In the genomic region with DNA sequence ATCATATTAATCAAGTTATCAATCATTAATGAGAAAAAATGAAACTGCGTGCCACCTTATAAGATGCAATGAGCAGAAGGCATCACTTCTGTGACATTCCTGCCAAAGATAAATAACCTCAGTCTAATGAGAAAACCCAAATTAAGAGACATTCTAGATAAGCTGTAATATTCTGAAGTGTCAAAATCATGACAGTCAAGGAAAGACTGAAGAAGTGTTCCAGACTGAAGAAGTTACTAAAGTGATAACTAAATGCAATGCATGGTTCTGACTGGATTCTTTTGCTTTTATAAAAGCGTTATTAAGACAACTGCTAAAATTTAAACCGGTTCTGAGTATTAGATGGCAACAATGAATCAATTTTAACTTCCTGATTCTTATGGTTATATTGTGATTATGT, we compare ENCODE assay signal across 33 cellular contexts.
"Had no signal": no experiment of that assay in that cellular context is flagged by ENCODE, and none has a peak within 500 bp of the region (broad histone marks: within the 10 kb centered on the region; RNA-seq: fewer than 3 reads in every experiment).

No MANE protein-coding gene starts in this region.

- H3K4me1 ChIP-seq: adrenal gland, body of pancreas, esophagus muscularis mucosa, gastrocnemius medialis, heart right ventricle had no signal

- ATAC-seq: activated CD4-positive, alpha-beta T cell treated with anti-CD3 and anti-CD28 coated beads for 36 hours; activated CD8-positive, alpha-beta memory T cell treated with anti-CD3 and anti-CD28 coated beads, Interleukin-2, amount 10 ng/mL, durations not matched to agents 7 days and 5 days; activated CD8-positive, alpha-beta T cell treated with anti-CD3 and anti-CD28 coated beads, Interleukin-2, amount 10 ng/mL, durations not matched to agents 7 days and 5 days; activated naive CD8-positive, alpha-beta T cell treated with anti-CD3 and anti-CD28 coated beads, Interleukin-2, amount 50 U/mL, for 24 hours; body of pancreas; effector memory CD8-positive, alpha-beta T cell; foreskin keratinocyte; gastrocnemius medialis; heart right ventricle had no signal

- H3K4me1 Mint-ChIP-seq: activated CD4-positive, alpha-beta T cell treated with anti-CD3 and anti-CD28 coated beads for 36 hours; activated CD4-positive, alpha-beta T cell treated with anti-CD3 and anti-CD28 coated beads, Interleukin-2, amount 10 ng/mL, durations not matched to agents 24 days and 14 days; activated CD8-positive, alpha-beta memory T cell treated with anti-CD3 and anti-CD28 coated beads, Interleukin-2, amount 10 ng/mL, durations not matched to agents 7 days and 5 days; activated naive CD4-positive, alpha-beta T cell treated with anti-CD3 and anti-CD28 coated beads, Interleukin-2, amount 50 U/mL, for 24 hours; activated naive CD8-positive, alpha-beta T cell treated with anti-CD3 and anti-CD28 coated beads for 36 hours; activated naive CD8-positive, alpha-beta T cell treated with anti-CD3 and anti-CD28 coated beads, Interleukin-2, amount 50 U/mL, for 24 hours had no signal

- FAIRE-seq: colon had no signal

- H3K36me3 ChIP-seq: adrenal gland, esophagus muscularis mucosa, gastrocnemius medialis, heart right ventricle had no signal

- H3K9me3 ChIP-seq: adrenal gland, body of pancreas, gastrocnemius medialis had no signal

- H3K27ac Mint-ChIP-seq: activated CD4-positive, alpha-beta memory T cell treated with anti-CD3 and anti-CD28 coated beads for 36 hours; activated CD4-positive, alpha-beta T cell treated with anti-CD3 and anti-CD28 coated beads for 36 hours; activated CD4-positive, alpha-beta T cell treated with anti-CD3 and anti-CD28 coated beads, Interleukin-2, amount 10 ng/mL, durations not matched to agents 24 days and 14 days; activated CD8-positive, alpha-beta memory T cell treated with anti-CD3 and anti-CD28 coated beads, Interleukin-2, amount 10 ng/mL, durations not matched to agents 7 days and 5 days; activated CD8-positive, alpha-beta T cell treated with anti-CD3 and anti-CD28 coated beads, Interleukin-2, amount 10 ng/mL, durations not matched to agents 7 days and 5 days; activated naive CD4-positive, alpha-beta T cell treated with anti-CD3 and anti-CD28 coated beads for 36 hours; activated naive CD4-positive, alpha-beta T cell treated with anti-CD3 and anti-CD28 coated beads, Interleukin-2, amount 50 U/mL, for 24 hours; activated naive CD8-positive, alpha-beta T cell treated with anti-CD3 and anti-CD28 coated beads for 36 hours; activated naive CD8-positive, alpha-beta T cell treated with anti-CD3 and anti-CD28 coated beads, Interleukin-2, amount 50 U/mL, for 24 hours; activated T-helper 1 cell treated with anti-CD3 and anti-CD28 coated beads, Interleukin-12 subunit alpha, Interleukin-12 subunit beta, Interleukin-2, Interleukin-4 antibody, amounts not matched to agents 30 ng/mL and 10 ng/mL and 1 ng/mL, durations not matched to agents 14 hours and 24 hours and 36 hours; activated T-helper 2 cell treated with anti-CD3 and anti-CD28 coated beads, Interferon-gamma antibody, Interleukin-2, Interleukin-4, amounts not matched to agents 10 μg/mL and 5 μg/mL and 100 μg/mL, durations not matched to agents 14 hours and 24 hours and 36 hours; effector memory CD8-positive, alpha-beta T cell had no signal

- DNase-seq: activated CD4-positive, alpha-beta memory T cell treated with anti-CD3 and anti-CD28 coated beads for 36 hours; activated CD4-positive, alpha-beta T cell treated with anti-CD3 and anti-CD28 coated beads for 36 hours; activated CD4-positive, alpha-beta T cell treated with anti-CD3 and anti-CD28 coated beads, Interleukin-2, amount 10 ng/mL, durations not matched to agents 24 days and 14 days; activated CD4-positive, CD25-positive, alpha-beta regulatory T cell; activated CD4-positive, CD25-positive, alpha-beta regulatory T cell treated with anti-CD3 and anti-CD28 coated beads, Interleukin-2, amount 50 U/mL, for 72 hours; activated CD8-positive, alpha-beta memory T cell treated with anti-CD3 and anti-CD28 coated beads, Interleukin-2, amount 10 ng/mL, durations not matched to agents 7 days and 5 days; activated CD8-positive, alpha-beta memory T cell treated with anti-CD3 and anti-CD28 coated beads, Interleukin-2, amount 50 U/mL, for 4 hours; activated CD8-positive, alpha-beta T cell treated with anti-CD3 and anti-CD28 coated beads, Interleukin-2, amount 10 ng/mL, durations not matched to agents 7 days and 5 days; activated effector memory CD4-positive, alpha-beta T cell treated with anti-CD3 and anti-CD28 coated beads, Interleukin-2, amount 50 U/mL, for 16 hours; activated naive CD4-positive, alpha-beta T cell treated with anti-CD3 and anti-CD28 coated beads for 36 hours; activated naive CD8-positive, alpha-beta T cell treated with anti-CD3 and anti-CD28 coated beads for 36 hours; activated naive CD8-positive, alpha-beta T cell treated with anti-CD3 and anti-CD28 coated beads, Interleukin-2, amount 50 U/mL, for 24 hours; activated T-cell treated with anti-CD3 and anti-CD28 coated beads, Interleukin-2, amount 50 U/mL, for 1 hour; activated T-cell treated with anti-CD3 and anti-CD28 coated beads, Interleukin-2, amount 50 U/mL, for 48 hours; adrenal gland; amygdala; aorta; body of pancreas; caudate nucleus; cortex of kidney; dermis blood vessel endothelial cell; effector CD4-positive, alpha-beta T cell; effector memory CD8-positive, alpha-beta T cell; erythroblast; foreskin keratinocyte; gastrocnemius medialis; heart right ventricle; T-helper 2 cell had no signal

- H3K4me3 ChIP-seq: adrenal gland, body of pancreas, esophagus muscularis mucosa, gastrocnemius medialis, heart right ventricle had no signal

- H3K9me3 Mint-ChIP-seq: activated CD4-positive, alpha-beta memory T cell treated with anti-CD3 and anti-CD28 coated beads for 36 hours; activated CD4-positive, alpha-beta T cell treated with anti-CD3 and anti-CD28 coated beads, Interleukin-2, amount 10 ng/mL, durations not matched to agents 24 days and 14 days; activated naive CD8-positive, alpha-beta T cell treated with anti-CD3 and anti-CD28 coated beads for 36 hours; effector memory CD8-positive, alpha-beta T cell had no signal

- H3K4me3 Mint-ChIP-seq: activated CD4-positive, alpha-beta memory T cell treated with anti-CD3 and anti-CD28 coated beads for 36 hours; activated CD4-positive, alpha-beta T cell treated with anti-CD3 and anti-CD28 coated beads for 36 hours; activated CD4-positive, alpha-beta T cell treated with anti-CD3 and anti-CD28 coated beads, Interleukin-2, amount 10 ng/mL, durations not matched to agents 24 days and 14 days; activated CD8-positive, alpha-beta memory T cell treated with anti-CD3 and anti-CD28 coated beads, Interleukin-2, amount 10 ng/mL, durations not matched to agents 7 days and 5 days; activated CD8-positive, alpha-beta T cell treated with anti-CD3 and anti-CD28 coated beads, Interleukin-2, amount 10 ng/mL, durations not matched to agents 7 days and 5 days; activated naive CD4-positive, alpha-beta T cell treated with anti-CD3 and anti-CD28 coated beads for 36 hours; activated naive CD4-positive, alpha-beta T cell treated with anti-CD3 and anti-CD28 coated beads, Interleukin-2, amount 50 U/mL, for 24 hours; activated naive CD8-positive, alpha-beta T cell treated with anti-CD3 and anti-CD28 coated beads for 36 hours; activated naive CD8-positive, alpha-beta T cell treated with anti-CD3 and anti-CD28 coated beads, Interleukin-2, amount 50 U/mL, for 24 hours; activated T-helper 1 cell treated with anti-CD3 and anti-CD28 coated beads, Interleukin-12 subunit alpha, Interleukin-12 subunit beta, Interleukin-2, Interleukin-4 antibody, amounts not matched to agents 30 ng/mL and 10 ng/mL and 1 ng/mL, durations not matched to agents 14 hours and 24 hours and 36 hours; effector memory CD8-positive, alpha-beta T cell had no signal

- H3K27ac ChIP-seq: adrenal gland, body of pancreas, esophagus muscularis mucosa, foreskin keratinocyte, gastrocnemius medialis, heart right ventricle had no signal

- H3K27me3 Mint-ChIP-seq: activated CD4-positive, alpha-beta memory T cell treated with anti-CD3 and anti-CD28 coated beads for 36 hours; activated CD4-positive, alpha-beta T cell treated with anti-CD3 and anti-CD28 coated beads for 36 hours; activated CD4-positive, alpha-beta T cell treated with anti-CD3 and anti-CD28 coated beads, Interleukin-2, amount 10 ng/mL, durations not matched to agents 24 days and 14 days; activated CD8-positive, alpha-beta memory T cell treated with anti-CD3 and anti-CD28 coated beads, Interleukin-2, amount 10 ng/mL, durations not matched to agents 7 days and 5 days; activated naive CD4-positive, alpha-beta T cell treated with anti-CD3 and anti-CD28 coated beads, Interleukin-2, amount 50 U/mL, for 24 hours; activated naive CD8-positive, alpha-beta T cell treated with anti-CD3 and anti-CD28 coated beads for 36 hours; activated naive CD8-positive, alpha-beta T cell treated with anti-CD3 and anti-CD28 coated beads, Interleukin-2, amount 50 U/mL, for 24 hours; effector memory CD8-positive, alpha-beta T cell had no signal

- H3K27me3 ChIP-seq: adrenal gland, body of pancreas, esophagus muscularis mucosa, foreskin keratinocyte, gastrocnemius medialis, heart right ventricle had no signal
